ENCODE assay signal across 32 cellular contexts in genomic region chr14:67191768-67192290, GRCh38. TPM values are rescaled to one million over a fixed set of nuclear protein-coding genes. Genes with fewer than 3 reads are reported as not detected.
A peak's percentile ranks its signal among the peaks of the same experiment; 100 is the strongest.
DNase-seq lines count a peak whose midpoint lies in the region; ATAC-seq, FAIRE-seq and TF ChIP-seq lines count a peak whose summit lies in the region.
"Had no signal": no experiment of that assay in that cellular context is flagged by ENCODE, and none has a peak within 500 bp of the region (broad histone marks: within the 10 kb centered on the region; RNA-seq: fewer than 3 reads in every experiment).

No MANE protein-coding gene starts in this region.

- H4K20me1 ChIP-seq in Karpas-422 (ENCODE audit: insufficient read depth, low read depth, low read length): no peaks in the 10 kb centered on the region
- H4K20me1 ChIP-seq in astrocyte (ENCODE audit: insufficient read depth, low read length): peaks cover 3% of the 10 kb centered on the region
- H4K20me1 ChIP-seq in smooth muscle cell (ENCODE audit: low read depth): no peaks in the 10 kb centered on the region
- H4K20me1 ChIP-seq: BLaER1 had no signal

- H2AFZ ChIP-seq in Karpas-422 (ENCODE audit: low read length) (no peak overlapping the region), astrocyte (ENCODE audit: low read depth, low read length) (peak overlapping the region; percentile 37), smooth muscle cell (ENCODE audit: low read depth) (peak overlapping the region; percentile 12)

- H3K36me3 Mint-ChIP-seq in astrocyte (ENCODE audit: low read depth, unreplicated experiment): no peaks in the 10 kb centered on the region
- H3K36me3 Mint-ChIP-seq in activated CD8-positive, alpha-beta T cell treated with anti-CD3 and anti-CD28 coated beads for 36 hours (ENCODE audit: low read depth): no peaks in the 10 kb centered on the region
- H3K36me3 Mint-ChIP-seq: memory B cell, T-cell, WTC11 had no signal

- no peaks in the 10 kb centered on the region for H3K9me3 Mint-ChIP-seq in astrocyte (ENCODE audit: unreplicated experiment)
- no peaks in the 10 kb centered on the region for H3K9me3 Mint-ChIP-seq in activated CD8-positive, alpha-beta T cell treated with anti-CD3 and anti-CD28 coated beads for 36 hours
- H3K9me3 Mint-ChIP-seq: activated CD4-positive, alpha-beta T cell treated with anti-CD3 and anti-CD28 coated beads, Interleukin-2, amount 10 ng/mL, durations not matched to agents 7 days and 5 days; activated naive CD8-positive, alpha-beta T cell treated with anti-CD3 and anti-CD28 coated beads, Interleukin-2, amount 50 U/mL, for 24 hours; activated T-cell treated with anti-CD3 and anti-CD28 coated beads, Interleukin-2, amount 50 U/mL, for 24 hours; memory B cell; neural crest cell; T-cell; WTC11 had no signal

- no peaks in the 10 kb centered on the region for H3K79me2 ChIP-seq in Karpas-422 (ENCODE audit: low read length)
- no peaks in the 10 kb centered on the region for H3K79me2 ChIP-seq in astrocyte (ENCODE audit: insufficient read depth, low read length)
- H3K79me2 ChIP-seq in smooth muscle cell (ENCODE audit: low read depth): no peaks in the 10 kb centered on the region

- H3K27me3 ChIP-seq in Karpas-422 (ENCODE audit: low read length): no peaks in the 10 kb centered on the region
- H3K27me3 ChIP-seq in astrocyte (ENCODE audit: insufficient read depth, low read length): peaks cover 3% of the 10 kb centered on the region
- no peaks in the 10 kb centered on the region for H3K27me3 ChIP-seq in smooth muscle cell (ENCODE audit: low read depth)
- H3K27me3 ChIP-seq: BLaER1, brain microvascular endothelial cell, SJSA1, tibial nerve had no signal

- no peak for ATAC-seq in HG02623 (IDR thresholded peaks at IDR 0.05; ENCODE audit: unreplicated experiment)
- ATAC-seq in GM19324 (IDR thresholded peaks at IDR 0.05; ENCODE audit: low FRiP score, unreplicated experiment): no peak
- no peak for ATAC-seq in activated CD8-positive, alpha-beta T cell treated with anti-CD3 and anti-CD28 coated beads for 36 hours
- ATAC-seq: activated naive CD8-positive, alpha-beta T cell treated with anti-CD3 and anti-CD28 coated beads, Interleukin-2, amount 50 U/mL, for 24 hours; left lobe of liver; sciatic nerve; T-cell; WTC11 had no signal

- no peaks in the 10 kb centered on the region for H3K9me3 ChIP-seq in Karpas-422 (ENCODE audit: low read length)
- no peaks in the 10 kb centered on the region for H3K9me3 ChIP-seq in astrocyte (ENCODE audit: insufficient read depth, low read depth, low read length)
- H3K9me3 ChIP-seq in smooth muscle cell (replicated peaks; ENCODE audit: low read depth): no peaks in the 10 kb centered on the region
- H3K9me3 ChIP-seq: BLaER1, SJSA1, tibial nerve had no signal

- peak; percentile 25 for DNase-seq in Karpas-422
- DNase-seq in astrocyte (ENCODE audit: low read depth): peak; percentile 70
- peak; percentile 41 for DNase-seq in iris pigment epithelial cell (ENCODE audit: low read depth)
- DNase-seq in smooth muscle cell (lab: John Stamatoyannopoulos, UW; ENCODE audit: unreplicated experiment): no peak
- no peak for DNase-seq in activated CD8-positive, alpha-beta T cell treated with anti-CD3 and anti-CD28 coated beads for 36 hours
- DNase-seq in NOMO-1 (lab: John Stamatoyannopoulos, UW; ENCODE audit: unreplicated experiment in 2 of 2): no peak
- DNase-seq: activated CD4-positive, alpha-beta T cell treated with anti-CD3 and anti-CD28 coated beads, Interleukin-2, amount 10 ng/mL, durations not matched to agents 7 days and 5 days; activated gamma-delta T cell; activated naive CD8-positive, alpha-beta T cell treated with anti-CD3 and anti-CD28 coated beads, Interleukin-2, amount 50 U/mL, for 24 hours; activated T-cell treated with anti-CD3 and anti-CD28 coated beads, Interleukin-2, amount 50 U/mL, for 24 hours; brain microvascular endothelial cell; DMS153; H7; NCI-H1048; NCI-H1694; RPMI8226; stimulated activated CD4-positive, alpha-beta T cell treated with anti-CD3 and anti-CD28 coated beads, Interleukin-4, amount 100 ng/mL, for 24 hours; T-cell had no signal

- no peak for TF ChIP-seq CTCF in astrocyte (IDR thresholded peaks at IDR 0.05; ENCODE audit: insufficient read depth, low read depth, low read length)
- TF ChIP-seq CTCF in smooth muscle cell (IDR thresholded peaks at IDR 0.05; ENCODE audit: borderline replicate concordance, insufficient read depth, poor library complexity, severe bottlenecking): no peak
- no peak for TF ChIP-seq CTCF in activated CD8-positive, alpha-beta T cell treated with anti-CD3 and anti-CD28 coated beads for 36 hours (IDR thresholded peaks at IDR 0.05)

- no peak overlapping the region for H3K4me3 Mint-ChIP-seq in astrocyte (ENCODE audit: unreplicated experiment)
- H3K4me3 Mint-ChIP-seq in activated CD8-positive, alpha-beta T cell treated with anti-CD3 and anti-CD28 coated beads for 36 hours: no peak overlapping the region
- H3K4me3 Mint-ChIP-seq: activated CD4-positive, alpha-beta T cell treated with anti-CD3 and anti-CD28 coated beads, Interleukin-2, amount 10 ng/mL, durations not matched to agents 7 days and 5 days; activated naive CD8-positive, alpha-beta T cell treated with anti-CD3 and anti-CD28 coated beads, Interleukin-2, amount 50 U/mL, for 24 hours; activated T-cell treated with anti-CD3 and anti-CD28 coated beads, Interleukin-2, amount 50 U/mL, for 24 hours; memory B cell; neural crest cell; T-cell; WTC11 had no signal

- H3K27me3 Mint-ChIP-seq in astrocyte (ENCODE audit: low read depth, unreplicated experiment): no peaks in the 10 kb centered on the region
- H3K27me3 Mint-ChIP-seq in activated CD8-positive, alpha-beta T cell treated with anti-CD3 and anti-CD28 coated beads for 36 hours: no peaks in the 10 kb centered on the region
- H3K27me3 Mint-ChIP-seq: activated CD4-positive, alpha-beta T cell treated with anti-CD3 and anti-CD28 coated beads, Interleukin-2, amount 10 ng/mL, durations not matched to agents 7 days and 5 days; activated naive CD8-positive, alpha-beta T cell treated with anti-CD3 and anti-CD28 coated beads, Interleukin-2, amount 50 U/mL, for 24 hours; activated T-cell treated with anti-CD3 and anti-CD28 coated beads, Interleukin-2, amount 50 U/mL, for 24 hours; memory B cell; T-cell had no signal

- intact Hi-C loops in activated CD8-positive, alpha-beta T cell treated with anti-CD3 and anti-CD28 coated beads for 36 hours (cut with micrococcal nuclease): no loop called here

- no peak overlapping the region for H3K27ac Mint-ChIP-seq in astrocyte (ENCODE audit: unreplicated experiment)
- no peak overlapping the region for H3K27ac Mint-ChIP-seq in activated CD8-positive, alpha-beta T cell treated with anti-CD3 and anti-CD28 coated beads for 36 hours
- H3K27ac Mint-ChIP-seq: activated CD4-positive, alpha-beta T cell treated with anti-CD3 and anti-CD28 coated beads, Interleukin-2, amount 10 ng/mL, durations not matched to agents 7 days and 5 days; activated naive CD8-positive, alpha-beta T cell treated with anti-CD3 and anti-CD28 coated beads, Interleukin-2, amount 50 U/mL, for 24 hours; activated T-cell treated with anti-CD3 and anti-CD28 coated beads, Interleukin-2, amount 50 U/mL, for 24 hours; memory B cell; T-cell had no signal

- H3K27ac ChIP-seq in Karpas-422 (ENCODE audit: low read length) (no peak overlapping the region), astrocyte (ENCODE audit: low read depth, low read length) (no peak overlapping the region), smooth muscle cell (ENCODE audit: low read depth) (no peak overlapping the region)
- H3K27ac ChIP-seq: BLaER1, brain microvascular endothelial cell, SJSA1 had no signal

- H3K9ac ChIP-seq in Karpas-422 (ENCODE audit: low read length) (no peak overlapping the region), astrocyte (ENCODE audit: low read length) (no peak overlapping the region), smooth muscle cell (ENCODE audit: low read depth) (no peak overlapping the region)
- H3K9ac ChIP-seq: BLaER1 had no signal

- no peak overlapping the region for H3K4me3 ChIP-seq in Karpas-422 (ENCODE audit: low read length)
- H3K4me3 ChIP-seq in astrocyte (ENCODE audit: insufficient read depth, low read depth, low read length): no peak overlapping the region
- no peak overlapping the region for H3K4me3 ChIP-seq in smooth muscle cell
- H3K4me3 ChIP-seq: BLaER1, SJSA1, tibial nerve had no signal

- H3F3A ChIP-seq in smooth muscle cell (ENCODE audit: low read depth): no peaks in the 10 kb centered on the region

- peaks cover 18% of the 10 kb centered on the region for H3K4me1 Mint-ChIP-seq in astrocyte (ENCODE audit: low read depth, unreplicated experiment)
- peaks cover 9% of the 10 kb centered on the region for H3K4me1 Mint-ChIP-seq in activated CD8-positive, alpha-beta T cell treated with anti-CD3 and anti-CD28 coated beads for 36 hours (ENCODE audit: low read depth)
- H3K4me1 Mint-ChIP-seq: neural crest cell had no signal

- POLR2A ChIA-PET in activated CD8-positive, alpha-beta T cell treated with anti-CD3 and anti-CD28 coated beads for 36 hours (lab: Charles Lee): no interaction called here

- FAIRE-seq in astrocyte (lab: Jason Lieb, UNC): no peak

- H3K36me3 ChIP-seq in Karpas-422 (ENCODE audit: insufficient read depth, low read length) (no peaks in the 10 kb centered on the region), astrocyte (ENCODE audit: insufficient read depth, low read length) (no peaks in the 10 kb centered on the region), smooth muscle cell (ENCODE audit: low read depth) (no peaks in the 10 kb centered on the region)
- H3K36me3 ChIP-seq: BLaER1, brain microvascular endothelial cell, SJSA1, tibial nerve had no signal

- CTCF ChIA-PET in activated CD8-positive, alpha-beta T cell treated with anti-CD3 and anti-CD28 coated beads for 36 hours (lab: Charles Lee): interaction anchor here (0.8 to 1.2 kb wide), 3 partner anchors 25 to 145 kb away, joined by 3 read pairs; no protein-coding TSS in a partner anchor

- H3K4me1 ChIP-seq in Karpas-422 (ENCODE audit: low read length) (peaks cover 5% of the 10 kb centered on the region; the same call in 1 of the 2 replicates), astrocyte (ENCODE audit: insufficient read depth, low read length) (peaks cover 21% of the 10 kb centered on the region), smooth muscle cell (ENCODE audit: low read depth) (no peaks in the 10 kb centered on the region)
- H3K4me1 ChIP-seq: BLaER1 had no signal

- WGBS in smooth muscle cell (ENCODE audit: low lambda C conversion rate): 52% methylated on average over 8 of the region's 8 CpGs

- H3K9me2 ChIP-seq in Karpas-422 (replicated peaks; ENCODE audit: insufficient read depth, low read length): no peaks in the 10 kb centered on the region

- H3K4me2 ChIP-seq in Karpas-422 (ENCODE audit: low read depth, low read length, poor library complexity, severe bottlenecking) (no peak overlapping the region), astrocyte (ENCODE audit: low read length) (peak overlapping the region; percentile 40), smooth muscle cell (peak overlapping the region; percentile 5)
- H3K4me2 ChIP-seq: BLaER1 had no signal

RNA-seq across cellular contexts. Expression of gene GARIN2, which starts 2.6 kb away (rescaled TPM):
- not detected in 2 replicates for total RNA-seq in Karpas-422 (2014; rRNA removed; shearing (Covaris generic); ENCODE audit: low replicate concordance)
- total RNA-seq in astrocyte (not detected in 2 replicates), smooth muscle cell (not detected in 2 replicates)
- polyA plus RNA-seq in smooth muscle cell: not detected in 2 replicates
- not detected for total RNA-seq in activated CD8-positive, alpha-beta T cell treated with anti-CD3 and anti-CD28 coated beads for 36 hours
- total RNA-seq: fibroblast of lung, glomerular endothelial cell, H7, NCI-H460, posterior vena cava, sciatic nerve, SJSA1, tibial nerve, WTC11 had no signal
- polyA plus RNA-seq: fibroblast of lung had no signal

RNA-seq across cellular contexts. Expression of gene PALS1, which starts 49.4 kb away (rescaled TPM):
- total RNA-seq in Karpas-422 (2014; rRNA removed; shearing (Covaris generic); ENCODE audit: low replicate concordance): 3.8 and 6.2 TPM in 2 replicates
- total RNA-seq in astrocyte (33.8 and 46.0 TPM in 2 replicates), smooth muscle cell (26.4 and 29.2 TPM in 2 replicates)
- polyA plus RNA-seq in smooth muscle cell: 4.6 and 7.0 TPM in 2 replicates
- 1 to 10 TPM; 3.9 to 4.7 TPM for total RNA-seq in activated CD8-positive, alpha-beta T cell treated with anti-CD3 and anti-CD28 coated beads for 36 hours

Comparison
In these comparisons a context has a peak if more than half of its experiments do, and no peak if none do; other contexts are left out.
1. DNase-seq: peak in Karpas-422 (single experiment), astrocyte (single experiment) and iris pigment epithelial cell (single experiment); none in smooth muscle cell (single experiment), activated CD8-positive, alpha-beta T cell treated with anti-CD3 and anti-CD28 coated beads for 36 hours (single experiment) and NOMO-1 (0 of 2).